8 cellular contexts compared by ENCODE assay signal in the genomic region with DNA sequence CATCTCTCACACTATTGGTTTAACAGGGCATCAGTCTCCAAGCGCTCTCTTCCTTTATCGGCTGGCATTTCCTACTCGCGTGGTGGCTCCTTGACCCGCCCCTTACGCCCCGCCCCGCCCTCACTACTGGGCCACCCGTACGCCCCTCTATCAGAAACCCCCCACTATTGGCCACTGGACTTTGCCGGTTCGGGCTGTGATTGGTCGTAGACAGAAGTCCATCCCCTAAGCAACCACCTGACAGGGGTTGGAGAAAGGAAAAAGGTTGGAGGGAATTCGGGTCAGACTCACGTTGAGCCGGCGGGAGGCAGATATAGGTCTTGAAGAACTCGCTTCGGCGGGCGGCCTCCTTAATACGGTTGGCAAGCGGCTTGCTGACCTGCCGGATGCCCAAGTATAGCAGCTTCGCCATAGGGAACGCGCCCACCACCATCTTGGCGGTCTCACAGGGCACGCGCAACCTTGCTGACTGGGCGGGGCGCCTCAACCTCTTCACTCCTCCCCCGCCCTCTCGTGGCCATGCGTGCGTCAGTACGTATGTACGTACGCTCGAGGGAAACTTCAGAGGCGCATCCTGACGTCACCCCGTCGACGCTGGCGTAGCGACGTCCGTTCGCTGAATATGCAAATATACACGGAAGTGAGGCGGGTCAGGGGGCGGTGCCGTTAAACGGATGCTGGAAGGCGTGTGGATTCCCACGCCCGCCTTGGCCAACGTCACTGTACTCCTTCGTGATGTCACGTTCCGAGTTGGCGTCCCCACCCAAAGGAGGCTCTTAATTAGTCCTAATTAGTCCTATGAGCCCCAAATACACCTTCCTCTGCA. TPM values are rescaled to one million over a fixed set of nuclear protein-coding genes. Genes with fewer than 3 reads are reported as not detected.
DNase-seq lines count a peak whose midpoint lies in the region; ATAC-seq and TF ChIP-seq lines count a peak whose summit lies in the region.

Gene OPA3 (minus strand): TSS at position 471 of the 826 bp plus-strand sequence. CDS start 38 bp downstream, at position 433.

- H3K36me3 ChIP-seq in PC-3 (ENCODE audit: low read depth, low read length) (no peaks in the 10 kb centered on the region), mucosa of descending colon (ENCODE audit: low read depth) (no peaks in the 10 kb centered on the region)

- H3K9me3 ChIP-seq in PC-3 (ENCODE audit: low read length), result no peaks in the 10 kb centered on the region
- H3K9me3 ChIP-seq in mucosa of descending colon, result no peaks in the 10 kb centered on the region

- no peak for TF ChIP-seq EP300 in Ishikawa (IDR thresholded peaks at IDR 0.05; ENCODE audit: borderline replicate concordance)

- H3K79me2 ChIP-seq in PC-3 (ENCODE audit: low read length), result peaks cover 37% of the 10 kb centered on the region

- H4K20me1 ChIP-seq in PC-3 (ENCODE audit: low read length), result no peaks in the 10 kb centered on the region

- POLR2A ChIA-PET in PC-3 (lab: Charles Lee; ENCODE audit: unreplicated experiment), result interaction anchor here (0.6 to 1.1 kb wide), 3 partner anchors 8 to 85 kb away, joined by 3 to 8 read pairs (median 3); no protein-coding TSS in a partner anchor

- BruUV-seq in PC-3 (replicated peaks; lab: Mats Ljungman, UMichigan), result TSS peak; percentile 91

- CTCF ChIA-PET in PC-3 (lab: Charles Lee), result no interaction called here

- ATAC-seq in GM21576 (IDR thresholded peaks at IDR 0.05; ENCODE audit: unreplicated experiment) (peak; percentile 84), PC-3 (peak; percentile 93), mucosa of descending colon (peak; percentile 92)

- TF ChIP-seq CTCF in PC-3 (conservative IDR thresholded peaks at IDR 0.05; ENCODE audit: low read depth, low read length) (no peak), mucosa of descending colon (IDR thresholded peaks at IDR 0.05) (peak; percentile 32)

- intact Hi-C loops in PC-3 (cut with micrococcal nuclease), result loop anchor here (10.0 kb wide), 1 partner anchor 60 kb away; no protein-coding TSS in a partner anchor
- intact Hi-C loops in mucosa of descending colon (cut with DNase I, micrococcal nuclease), result no loop called here

- DNase-seq in DMS114 treated with DMSO at 0.1 percent for 48 hours (lab: John Stamatoyannopoulos, UW; ENCODE audit: unreplicated experiment) (peak; percentile 96), PC-3 (peak; percentile 99), activated T-cell treated with anti-CD3 and anti-CD28 coated beads for 48 hours (ENCODE audit: low read depth) (peak; percentile 96), epithelial cell of prostate (ENCODE audit: low read depth, low spot score) (peak; percentile 99), mucosa of descending colon (peak; percentile 99 to 100 (median 100))
- DNase-seq in stimulated activated CD8-positive, alpha-beta memory T cell treated with anti-CD3 and anti-CD28 coated beads, Interleukin-4, amount 100 ng/mL, for 24 hours (ENCODE audit: low read depth), result peak; percentile 98

- peak within 1 kb of the TSS; percentile 97 for H3K4me2 ChIP-seq in PC-3 (ENCODE audit: low read length)

- H3K4me3 ChIP-seq in PC-3 (ENCODE audit: low read length), result peak within 1 kb of the TSS; percentile 95
- peak within 1 kb of the TSS; percentile 50 for H3K4me3 ChIP-seq in mucosa of descending colon

- H3K27ac ChIP-seq in PC-3 (ENCODE audit: low read length), result peak within 1 kb of the TSS; percentile 97
- H3K27ac ChIP-seq in epithelial cell of prostate, result peak within 1 kb of the TSS; percentile 88

- peak within 1 kb of the TSS; percentile 94 for H2AFZ ChIP-seq in PC-3 (ENCODE audit: low read length)

- no peaks in the 10 kb centered on the region for H3F3A ChIP-seq in PC-3 (ENCODE audit: low read length, unreplicated experiment)

- no peaks in the 10 kb centered on the region for H3K27me3 ChIP-seq in PC-3 (ENCODE audit: low read length)

- H3K4me1 ChIP-seq in PC-3 (ENCODE audit: insufficient read depth, low read length) (peaks cover 11% of the 10 kb centered on the region; the same call in 1 of the 2 replicates), mucosa of descending colon (ENCODE audit: low read depth) (peaks cover 8% of the 10 kb centered on the region)

- TF ChIP-seq RAD21 in Ishikawa (IDR thresholded peaks at IDR 0.05; ENCODE audit: low read depth), result no peak

- H3K9ac ChIP-seq in PC-3 (ENCODE audit: low read length), result peak within 1 kb of the TSS; percentile 96

- no peaks in the 10 kb centered on the region for H3K9me2 ChIP-seq in PC-3 (replicated peaks; ENCODE audit: low read length)

TF ChIP-seq in Ishikawa, 13 proteins besides CTCF, POLR2A, EP300 and RAD21:
- TF ChIP-seq CEBPB (IDR thresholded peaks at IDR 0.05), result no peak
- TF ChIP-seq YY1 (IDR thresholded peaks at IDR 0.05; ENCODE audit: low read depth), result peak; percentile 88
- TF ChIP-seq, protein P1, sequence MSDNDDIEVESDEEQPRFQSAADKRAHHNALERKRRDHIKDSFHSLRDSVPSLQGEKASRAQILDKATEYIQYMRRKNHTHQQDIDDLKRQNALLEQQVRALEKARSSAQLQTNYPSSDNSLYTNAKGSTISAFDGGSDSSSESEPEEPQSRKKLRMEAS (IDR thresholded peaks at IDR 0.05), result peak; percentile 82
- peak; percentile 32; the same call in 1 of the 2 replicates for TF ChIP-seq TEAD4 (IDR thresholded peaks at IDR 0.05)
- TF ChIP-seq EGR1 (IDR thresholded peaks at IDR 0.05), result peak; percentile 44; the same call in 1 of the 2 replicates
- TF ChIP-seq TCF12 (IDR thresholded peaks at IDR 0.05; ENCODE audit: low read depth), result no peak
- peak; percentile 95 for TF ChIP-seq CREB1 (IDR thresholded peaks at IDR 0.05; ENCODE audit: low read depth)
- TF ChIP-seq FOXM1 (IDR thresholded peaks at IDR 0.05; ENCODE audit: borderline replicate concordance, low read depth), result no peak
- TF ChIP-seq, protein P2, sequence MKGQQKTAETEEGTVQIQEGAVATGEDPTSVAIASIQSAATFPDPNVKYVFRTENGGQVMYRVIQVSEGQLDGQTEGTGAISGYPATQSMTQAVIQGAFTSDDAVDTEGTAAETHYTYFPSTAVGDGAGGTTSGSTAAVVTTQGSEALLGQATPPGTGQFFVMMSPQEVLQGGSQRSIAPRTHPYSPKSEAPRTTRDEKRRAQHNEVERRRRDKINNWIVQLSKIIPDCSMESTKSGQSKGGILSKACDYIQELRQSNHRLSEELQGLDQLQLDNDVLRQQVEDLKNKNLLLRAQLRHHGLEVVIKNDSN (IDR thresholded peaks at IDR 0.05), result peak; percentile 79
- TF ChIP-seq, protein P3, sequence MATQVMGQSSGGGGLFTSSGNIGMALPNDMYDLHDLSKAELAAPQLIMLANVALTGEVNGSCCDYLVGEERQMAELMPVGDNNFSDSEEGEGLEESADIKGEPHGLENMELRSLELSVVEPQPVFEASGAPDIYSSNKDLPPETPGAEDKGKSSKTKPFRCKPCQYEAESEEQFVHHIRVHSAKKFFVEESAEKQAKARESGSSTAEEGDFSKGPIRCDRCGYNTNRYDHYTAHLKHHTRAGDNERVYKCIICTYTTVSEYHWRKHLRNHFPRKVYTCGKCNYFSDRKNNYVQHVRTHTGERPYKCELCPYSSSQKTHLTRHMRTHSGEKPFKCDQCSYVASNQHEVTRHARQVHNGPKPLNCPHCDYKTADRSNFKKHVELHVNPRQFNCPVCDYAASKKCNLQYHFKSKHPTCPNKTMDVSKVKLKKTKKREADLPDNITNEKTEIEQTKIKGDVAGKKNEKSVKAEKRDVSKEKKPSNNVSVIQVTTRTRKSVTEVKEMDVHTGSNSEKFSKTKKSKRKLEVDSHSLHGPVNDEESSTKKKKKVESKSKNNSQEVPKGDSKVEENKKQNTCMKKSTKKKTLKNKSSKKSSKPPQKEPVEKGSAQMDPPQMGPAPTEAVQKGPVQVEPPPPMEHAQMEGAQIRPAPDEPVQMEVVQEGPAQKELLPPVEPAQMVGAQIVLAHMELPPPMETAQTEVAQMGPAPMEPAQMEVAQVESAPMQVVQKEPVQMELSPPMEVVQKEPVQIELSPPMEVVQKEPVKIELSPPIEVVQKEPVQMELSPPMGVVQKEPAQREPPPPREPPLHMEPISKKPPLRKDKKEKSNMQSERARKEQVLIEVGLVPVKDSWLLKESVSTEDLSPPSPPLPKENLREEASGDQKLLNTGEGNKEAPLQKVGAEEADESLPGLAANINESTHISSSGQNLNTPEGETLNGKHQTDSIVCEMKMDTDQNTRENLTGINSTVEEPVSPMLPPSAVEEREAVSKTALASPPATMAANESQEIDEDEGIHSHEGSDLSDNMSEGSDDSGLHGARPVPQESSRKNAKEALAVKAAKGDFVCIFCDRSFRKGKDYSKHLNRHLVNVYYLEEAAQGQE (IDR thresholded peaks at IDR 0.05; ENCODE audit: low read depth), result no peak
- TF ChIP-seq TAF1 (IDR thresholded peaks at IDR 0.05; ENCODE audit: low read depth), result no peak; the same call in 1 of the 2 replicates
- no peak for TF ChIP-seq ZBTB7A (IDR thresholded peaks at IDR 0.05; ENCODE audit: low read depth)
- TF ChIP-seq NFIC (IDR thresholded peaks at IDR 0.05), result no peak

RNA-seq across cellular contexts. Expression of gene OPA3, which starts in this region (rescaled TPM):
- total RNA-seq in PC-3 (2014; rRNA removed) (9.4 and 10.1 TPM in 2 replicates), mucosa of descending colon (10 to 100 TPM; 12.1 to 16.4 (median 13.4) TPM)

Comparison
In these comparisons a context has a peak if more than half of its experiments do, and no peak if none do; other contexts are left out.
1. Peak in every context shown above with its lines: DNase-seq, ATAC-seq, H3K4me3 ChIP-seq and H3K27ac ChIP-seq.